1 cellular context compared by ENCODE assay signal in the genomic region with DNA sequence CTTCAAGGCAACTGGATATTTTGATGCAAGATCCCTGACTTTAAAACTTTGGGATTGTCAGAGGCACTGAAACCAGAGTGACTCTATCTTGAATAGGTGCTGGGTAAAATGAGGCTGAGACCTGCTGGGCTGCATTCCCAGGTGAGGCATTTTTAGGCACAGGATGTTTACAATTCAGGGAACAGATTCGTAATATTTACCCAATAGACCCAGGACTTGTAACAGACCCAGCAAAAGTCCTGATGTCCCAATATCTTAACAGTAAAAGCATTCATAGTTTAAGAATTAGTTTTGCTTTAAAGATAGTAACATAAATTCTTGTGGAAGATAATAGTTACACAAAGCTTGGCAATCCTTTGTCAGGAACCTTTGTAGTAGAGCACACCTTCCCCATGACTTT.
TF ChIP-seq lines count a peak whose summit lies in the region.

No MANE protein-coding gene starts in this region.

TF ChIP-seq in WTC11, 78 proteins besides CTCF, POLR2A, EP300 and RAD21 (continued from another document):
- TF ChIP-seq ZNF532 (CRISPR knock-in tag; IDR thresholded peaks at IDR 0.05; ENCODE audit: borderline replicate concordance), result no peak
- no peak for TF ChIP-seq NR2C2 (CRISPR knock-in tag; IDR thresholded peaks at IDR 0.05)
- TF ChIP-seq IRF2 (CRISPR knock-in tag; IDR thresholded peaks at IDR 0.05; ENCODE audit: borderline replicate concordance, low read depth), result no peak
- no peak for TF ChIP-seq CBFB (CRISPR knock-in tag; IDR thresholded peaks at IDR 0.05; ENCODE audit: low read depth)
TF ChIP-seq in WTC11: peak in this region for 0.
